ENCODE assay signal across 1 cellular context in genomic region chr17:44074231-44074910, GRCh38.
TF ChIP-seq lines count a peak whose summit lies in the region.

No MANE protein-coding gene starts in this region.

TF ChIP-seq in HepG2, 621 proteins besides CTCF, POLR2A, EP300 and RAD21:
- peak; percentile 53 for TF ChIP-seq AGO2 (optimal IDR thresholded peaks at IDR 0.05; ENCODE audit: low read depth, low read length)
- TF ChIP-seq ZNF687 (CRISPR knock-in tag; IDR thresholded peaks at IDR 0.05) = peak; percentile 28; the same call in 1 of the 2 replicates
- TF ChIP-seq STAG1 (CRISPR knock-in tag; IDR thresholded peaks at IDR 0.05) = 0 out of 2 replicates have a peak, but pooled peaks have one; percentile 9
- TF ChIP-seq FOXP1 (IDR thresholded peaks at IDR 0.05) = no peak
- no peak for TF ChIP-seq FOXP1 (CRISPR knock-in tag; IDR thresholded peaks at IDR 0.05)
- peak; percentile 28; the same call in 1 of the 2 replicates for TF ChIP-seq PAF1 (CRISPR knock-in tag; IDR thresholded peaks at IDR 0.05)
- TF ChIP-seq KLF16 (CRISPR knock-in tag; IDR thresholded peaks at IDR 0.05) = no peak
- no peak for TF ChIP-seq ZNF329 (CRISPR knock-in tag; IDR thresholded peaks at IDR 0.05; ENCODE audit: low read depth)
TF ChIP-seq in HepG2: peak in this region for 4.
